In genomic region chr19:48638831-48639381, GRCh38 we compare ENCODE assay signal across 8 cellular contexts. TPM values are rescaled to one million over a fixed set of nuclear protein-coding genes. Genes with fewer than 3 reads are reported as not detected.
DNase-seq lines count a peak whose midpoint lies in the region; ATAC-seq and TF ChIP-seq lines count a peak whose summit lies in the region.

No MANE protein-coding gene starts in this region.

- H3K4me2 ChIP-seq in Karpas-422 (ENCODE audit: low read depth, low read length, poor library complexity, severe bottlenecking): peak overlapping the region; percentile 60

- H3K27me3 ChIP-seq in BE2C (no peaks in the 10 kb centered on the region), Karpas-422 (ENCODE audit: low read length) (no peaks in the 10 kb centered on the region)

- no peak overlapping the region for H3K27ac ChIP-seq in Karpas-422 (ENCODE audit: low read length)

- peak; percentile 29 for DNase-seq in BE2C
- DNase-seq in Karpas-422: no peak
- peak; percentile 71 for DNase-seq in cerebellar cortex (ENCODE audit: low spot score)
- DNase-seq in islet precursor cell: no peak
- no peak for DNase-seq in NCI-H226
- no peak for DNase-seq in HPDE6-E6E7 (ENCODE audit: extremely low spot score)

- ATAC-seq in HG03280 (IDR thresholded peaks at IDR 0.05; ENCODE audit: unreplicated experiment): no peak

- peak overlapping the region; percentile 95 to 97 (median 97) for H3K27ac Mint-ChIP-seq in nephron

- TF ChIP-seq CTCF in BE2C (IDR thresholded peaks at IDR 0.05; ENCODE audit: low read depth, low read length) (no peak), nephron (IDR thresholded peaks at IDR 0.05; ENCODE audit: unreplicated experiment in 3 of 3) (no peak)

- peaks cover 28% of the 10 kb centered on the region for H3K4me1 Mint-ChIP-seq in nephron

- H3K4me1 ChIP-seq in BE2C (peaks cover 16% of the 10 kb centered on the region), Karpas-422 (ENCODE audit: low read length) (peaks cover 41% of the 10 kb centered on the region)

- H3K4me3 ChIP-seq in BE2C (ENCODE audit: low read depth, low read length): no peak overlapping the region
- H3K4me3 ChIP-seq in Karpas-422 (ENCODE audit: low read length): peak overlapping the region; percentile 64; the same call in 1 of the 2 replicates

- H4K20me1 ChIP-seq in Karpas-422 (ENCODE audit: insufficient read depth, low read depth, low read length): no peaks in the 10 kb centered on the region

- peaks cover 5% of the 10 kb centered on the region for H3K36me3 Mint-ChIP-seq in nephron (ENCODE audit: low read depth)

- no peaks in the 10 kb centered on the region for H3K36me3 ChIP-seq in BE2C
- no peaks in the 10 kb centered on the region for H3K36me3 ChIP-seq in Karpas-422 (ENCODE audit: insufficient read depth, low read length)

- H3K9me3 ChIP-seq in BE2C (no peaks in the 10 kb centered on the region), Karpas-422 (ENCODE audit: low read length) (no peaks in the 10 kb centered on the region)

- H3K27me3 Mint-ChIP-seq in nephron (ENCODE audit: low read depth): no peaks in the 10 kb centered on the region

- no peaks in the 10 kb centered on the region for H3K9me3 Mint-ChIP-seq in nephron

- peaks cover 4% of the 10 kb centered on the region; the same call in 1 of the 2 replicates for H3K79me2 ChIP-seq in Karpas-422 (ENCODE audit: low read length)

- H2AFZ ChIP-seq in Karpas-422 (ENCODE audit: low read length): no peak overlapping the region

- H3K4me3 Mint-ChIP-seq in nephron: peak overlapping the region; percentile 84 to 86 (median 86)

- H3K9ac ChIP-seq in Karpas-422 (ENCODE audit: low read length): peak overlapping the region; percentile 69; the same call in 1 of the 2 replicates

- H3K9me2 ChIP-seq in Karpas-422 (replicated peaks; ENCODE audit: insufficient read depth, low read length): no peaks in the 10 kb centered on the region; the same call in 1 of the 2 replicates

RNA-seq across cellular contexts. Expression of gene DBP, which starts 1.7 kb away (rescaled TPM):
- 47.7 TPM for polyA plus RNA-seq in BE2C (2012; ENCODE audit: insufficient read depth, insufficient read length, low read depth)
- total RNA-seq in Karpas-422 (2014; rRNA removed; shearing (Covaris generic); ENCODE audit: low replicate concordance): 8.5 and 16.4 TPM in 2 replicates

RNA-seq across cellular contexts. Expression of gene CA11, which starts 7.1 kb away (rescaled TPM):
- polyA plus RNA-seq in BE2C (2012; ENCODE audit: insufficient read depth, insufficient read length, low read depth): 31.1 TPM
- not detected in 2 replicates for total RNA-seq in Karpas-422 (2014; rRNA removed; shearing (Covaris generic); ENCODE audit: low replicate concordance)

RNA-seq across cellular contexts. Expression of gene SPHK2, which starts 19.6 kb away (rescaled TPM):
- 41.5 TPM for polyA plus RNA-seq in BE2C (2012; ENCODE audit: insufficient read depth, insufficient read length, low read depth)
- 23.0 and 30.6 TPM in 2 replicates for total RNA-seq in Karpas-422 (2014; rRNA removed; shearing (Covaris generic); ENCODE audit: low replicate concordance)

RNA-seq across cellular contexts. Expression of gene RPL18, which starts 19.9 kb away (rescaled TPM):
- 1,689 TPM for polyA plus RNA-seq in BE2C (2012; ENCODE audit: insufficient read depth, insufficient read length, low read depth)
- 3,031 and 4,148 TPM in 2 replicates for total RNA-seq in Karpas-422 (2014; rRNA removed; shearing (Covaris generic); ENCODE audit: low replicate concordance)

RNA-seq across cellular contexts. Expression of gene FAM83E, which starts 24.0 kb away (rescaled TPM):
- polyA plus RNA-seq in BE2C (2012; ENCODE audit: insufficient read depth, insufficient read length, low read depth): 0.48 TPM
- 1.0 and 1.2 TPM in 2 replicates for total RNA-seq in Karpas-422 (2014; rRNA removed; shearing (Covaris generic); ENCODE audit: low replicate concordance)

Comparison
In these comparisons a context has a peak if more than half of its experiments do, and no peak if none do; other contexts are left out.
1. DNase-seq: peak in BE2C (single experiment) and cerebellar cortex (single experiment); none in Karpas-422 (single experiment), islet precursor cell (single experiment), NCI-H226 (single experiment) and HPDE6-E6E7 (single experiment).